Comparison of ENCODE assay signal across 2 cellular contexts in genomic region chr2:201118957-201119848, GRCh38.
TF ChIP-seq lines count a peak whose summit lies in the region.

No MANE protein-coding gene starts in this region.

TF ChIP-seq in SK-N-SH, 30 proteins besides CTCF, POLR2A, EP300 and RAD21:
- TF ChIP-seq, protein P1, sequence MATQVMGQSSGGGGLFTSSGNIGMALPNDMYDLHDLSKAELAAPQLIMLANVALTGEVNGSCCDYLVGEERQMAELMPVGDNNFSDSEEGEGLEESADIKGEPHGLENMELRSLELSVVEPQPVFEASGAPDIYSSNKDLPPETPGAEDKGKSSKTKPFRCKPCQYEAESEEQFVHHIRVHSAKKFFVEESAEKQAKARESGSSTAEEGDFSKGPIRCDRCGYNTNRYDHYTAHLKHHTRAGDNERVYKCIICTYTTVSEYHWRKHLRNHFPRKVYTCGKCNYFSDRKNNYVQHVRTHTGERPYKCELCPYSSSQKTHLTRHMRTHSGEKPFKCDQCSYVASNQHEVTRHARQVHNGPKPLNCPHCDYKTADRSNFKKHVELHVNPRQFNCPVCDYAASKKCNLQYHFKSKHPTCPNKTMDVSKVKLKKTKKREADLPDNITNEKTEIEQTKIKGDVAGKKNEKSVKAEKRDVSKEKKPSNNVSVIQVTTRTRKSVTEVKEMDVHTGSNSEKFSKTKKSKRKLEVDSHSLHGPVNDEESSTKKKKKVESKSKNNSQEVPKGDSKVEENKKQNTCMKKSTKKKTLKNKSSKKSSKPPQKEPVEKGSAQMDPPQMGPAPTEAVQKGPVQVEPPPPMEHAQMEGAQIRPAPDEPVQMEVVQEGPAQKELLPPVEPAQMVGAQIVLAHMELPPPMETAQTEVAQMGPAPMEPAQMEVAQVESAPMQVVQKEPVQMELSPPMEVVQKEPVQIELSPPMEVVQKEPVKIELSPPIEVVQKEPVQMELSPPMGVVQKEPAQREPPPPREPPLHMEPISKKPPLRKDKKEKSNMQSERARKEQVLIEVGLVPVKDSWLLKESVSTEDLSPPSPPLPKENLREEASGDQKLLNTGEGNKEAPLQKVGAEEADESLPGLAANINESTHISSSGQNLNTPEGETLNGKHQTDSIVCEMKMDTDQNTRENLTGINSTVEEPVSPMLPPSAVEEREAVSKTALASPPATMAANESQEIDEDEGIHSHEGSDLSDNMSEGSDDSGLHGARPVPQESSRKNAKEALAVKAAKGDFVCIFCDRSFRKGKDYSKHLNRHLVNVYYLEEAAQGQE (IDR thresholded peaks at IDR 0.05; ENCODE audit: low read depth, low read length): no peak
- TF ChIP-seq SIN3A (IDR thresholded peaks at IDR 0.05; ENCODE audit: borderline replicate concordance, low read depth, low read length) (0 out of 2 replicates have a peak, but pooled peaks have one; percentile 7), MEF2A (IDR thresholded peaks at IDR 0.05; ENCODE audit: borderline replicate concordance, low read depth) (no peak)

TF ChIP-seq in H1, 55 proteins besides CTCF, POLR2A, EP300 and RAD21:
- TF ChIP-seq GTF2F1 (IDR thresholded peaks at IDR 0.05; ENCODE audit: borderline replicate concordance, low read depth, low read length) (no peak), FOSL1 (IDR thresholded peaks at IDR 0.05; ENCODE audit: insufficient read depth, low read depth, low read length) (no peak), SP1 (IDR thresholded peaks at IDR 0.05; ENCODE audit: low read depth, low read length) (peak; percentile 72), POLR2AphosphoS5 (IDR thresholded peaks at IDR 0.05; ENCODE audit: low read depth, low read length) (0 out of 2 replicates have a peak, but pooled peaks have one; percentile 8), CEBPB (IDR thresholded peaks at IDR 0.05; ENCODE audit: low read depth, low read length) (no peak), MAFK (IDR thresholded peaks at IDR 0.05; ENCODE audit: low read depth, low read length) (no peak)
